Comparison of ENCODE assay signal across 12 cellular contexts in genomic region chr16:29743827-29744531, GRCh38. TPM values are rescaled to one million over a fixed set of nuclear protein-coding genes. Genes with fewer than 3 reads are reported as not detected.
DNase-seq lines count a peak whose midpoint lies in the region; ATAC-seq and TF ChIP-seq lines count a peak whose summit lies in the region.
"Had no signal": no experiment of that assay in that cellular context is flagged by ENCODE, and none has a peak within 500 bp of the region (broad histone marks: within the 10 kb centered on the region; RNA-seq: fewer than 3 reads in every experiment).

No MANE protein-coding gene starts in this region.

- peak overlapping the region; percentile 91 for H3K4me3 Mint-ChIP-seq in activated T-cell treated with anti-CD3 and anti-CD28 coated beads, Interleukin-2, amount 50 U/mL, for 4 hours
- peak overlapping the region; percentile 97 to 100 (median 98) for H3K4me3 Mint-ChIP-seq in immature natural killer cell
- H3K4me3 Mint-ChIP-seq in stimulated activated naive CD8-positive, alpha-beta T cell treated with anti-CD3 and anti-CD28 coated beads, Interleukin-15, amount 100 ng/mL, for 72 hours, result peak overlapping the region; percentile 97 to 98

- H3K4me1 ChIP-seq in Peyer's patch, result peaks cover 0 to 37% (median 21%) of the 10 kb centered on the region in 4 donors
- no peaks in the 10 kb centered on the region for H3K4me1 ChIP-seq in right atrium auricular region
- H3K4me1 ChIP-seq: left ventricle myocardium inferior had no signal

- no peaks in the 10 kb centered on the region for H3K27me3 Mint-ChIP-seq in activated T-cell treated with anti-CD3 and anti-CD28 coated beads, Interleukin-2, amount 50 U/mL, for 4 hours (ENCODE audit: low read depth)
- peaks cover 24 to 33% (median 32%) of the 10 kb centered on the region in 3 donors for H3K27me3 Mint-ChIP-seq in immature natural killer cell (ENCODE audit: low read depth in 3 of 3)
- H3K27me3 Mint-ChIP-seq in stimulated activated naive CD8-positive, alpha-beta T cell treated with anti-CD3 and anti-CD28 coated beads, Interleukin-15, amount 100 ng/mL, for 72 hours, result no peaks in the 10 kb centered on the region

- TF ChIP-seq POLR2A in Peyer's patch (IDR thresholded peaks at IDR 0.05), result no peak

- peak overlapping the region; percentile 91 to 100 (median 100) for H3K27ac Mint-ChIP-seq in immature natural killer cell
- H3K27ac Mint-ChIP-seq in stimulated activated naive CD8-positive, alpha-beta T cell treated with anti-CD3 and anti-CD28 coated beads, Interleukin-15, amount 100 ng/mL, for 72 hours, result peak overlapping the region in 1 of 2 donors; percentile 73

- H3K36me3 ChIP-seq in Peyer's patch (no peaks in the 10 kb centered on the region), right atrium auricular region (no peaks in the 10 kb centered on the region), WERI-Rb-1 (no peaks in the 10 kb centered on the region)
- H3K36me3 ChIP-seq: left ventricle myocardium inferior had no signal

- no peaks in the 10 kb centered on the region for H3K27me3 ChIP-seq in Peyer's patch
- no peaks in the 10 kb centered on the region for H3K27me3 ChIP-seq in right atrium auricular region
- no peaks in the 10 kb centered on the region for H3K27me3 ChIP-seq in WERI-Rb-1 (ENCODE audit: insufficient read depth, low read depth, severe bottlenecking)

- no peaks in the 10 kb centered on the region for H3K9me3 Mint-ChIP-seq in activated T-cell treated with anti-CD3 and anti-CD28 coated beads, Interleukin-2, amount 50 U/mL, for 4 hours
- H3K9me3 Mint-ChIP-seq in immature natural killer cell, result no peaks in the 10 kb centered on the region
- peaks cover 0 to 4% of the 10 kb centered on the region in 2 donors for H3K9me3 Mint-ChIP-seq in stimulated activated naive CD8-positive, alpha-beta T cell treated with anti-CD3 and anti-CD28 coated beads, Interleukin-15, amount 100 ng/mL, for 72 hours

- H3K4me1 Mint-ChIP-seq in activated T-cell treated with anti-CD3 and anti-CD28 coated beads, Interleukin-2, amount 50 U/mL, for 4 hours (ENCODE audit: low read depth), result peaks cover 86% of the 10 kb centered on the region
- H3K4me1 Mint-ChIP-seq in immature natural killer cell, result peaks cover 72 to 83% of the 10 kb centered on the region in 2 donors
- H3K4me1 Mint-ChIP-seq in stimulated activated naive CD8-positive, alpha-beta T cell treated with anti-CD3 and anti-CD28 coated beads, Interleukin-15, amount 100 ng/mL, for 72 hours, result peaks cover 80% of the 10 kb centered on the region

- H3K4me3 ChIP-seq in Peyer's patch (peak overlapping the region in 2 of 4 donors; percentile 55 to 66), right atrium auricular region (no peak overlapping the region), WERI-Rb-1 (ENCODE audit: low read depth, low read length) (no peak overlapping the region)

- DNase-seq in Peyer's patch, result peak in 1 of 3 donors; percentile 31
- DNase-seq in activated T-cell treated with anti-CD3 and anti-CD28 coated beads, Interleukin-2, amount 50 U/mL, for 4 hours, result no peak
- DNase-seq in immature natural killer cell, result peak; percentile 48 to 50 (median 50)
- DNase-seq in stimulated activated naive CD8-positive, alpha-beta T cell treated with anti-CD3 and anti-CD28 coated beads, Interleukin-15, amount 100 ng/mL, for 72 hours, result peak; percentile 39 to 65
- no peak for DNase-seq in right atrium auricular region (ENCODE audit: low spot score)
- no peak for DNase-seq in WERI-Rb-1
- DNase-seq in AG08395 (ENCODE audit: low spot score), result no peak
- DNase-seq: cerebellar nuclear complex, DMS153, left ventricle myocardium inferior had no signal

- H3K9me3 ChIP-seq in Peyer's patch (no peaks in the 10 kb centered on the region), right atrium auricular region (no peaks in the 10 kb centered on the region), WERI-Rb-1 (ENCODE audit: severe bottlenecking) (peaks cover 10% of the 10 kb centered on the region)

- ATAC-seq in activated T-cell treated with anti-CD3 and anti-CD28 coated beads, Interleukin-2, amount 50 U/mL, for 4 hours, result peak; percentile 13 to 29
- peak; percentile 41 for ATAC-seq in stimulated activated naive CD8-positive, alpha-beta T cell treated with anti-CD3 and anti-CD28 coated beads, Interleukin-15, amount 100 ng/mL, for 72 hours

- peak overlapping the region; percentile 2 to 92 (median 44) for H3K27ac ChIP-seq in Peyer's patch
- H3K27ac ChIP-seq in right atrium auricular region, result no peak overlapping the region
- no peak overlapping the region for H3K27ac ChIP-seq in WERI-Rb-1
- H3K27ac ChIP-seq: left ventricle myocardium inferior had no signal

- TF ChIP-seq CTCF in Peyer's patch (IDR thresholded peaks at IDR 0.05) (no peak), right atrium auricular region (IDR thresholded peaks at IDR 0.05) (no peak), WERI-Rb-1 (IDR thresholded peaks at IDR 0.05; ENCODE audit: low read depth, low read length) (no peak)

- H3K36me3 Mint-ChIP-seq in activated T-cell treated with anti-CD3 and anti-CD28 coated beads, Interleukin-2, amount 50 U/mL, for 4 hours (ENCODE audit: insufficient read depth), result peaks cover 25% of the 10 kb centered on the region
- H3K36me3 Mint-ChIP-seq in immature natural killer cell, result peaks cover 15 to 53% (median 15%) of the 10 kb centered on the region in 3 donors

RNA-seq across cellular contexts. Expression of gene C16orf54, which starts 1.8 kb away (rescaled TPM):
- total RNA-seq in Peyer's patch, result 1 to 10 TPM; 2.2 to 9.9 (median 3.6) TPM
- 1 to 10 TPM; 6.8 to 8.8 (median 7.2) TPM for total RNA-seq in activated T-cell treated with anti-CD3 and anti-CD28 coated beads, Interleukin-2, amount 50 U/mL, for 4 hours
- polyA plus RNA-seq in immature natural killer cell, result 10 to 100 TPM in 2 of 3 donors, 1 to 10 TPM in 1; 9.6 to 39.8 (median 21.9) TPM
- under 1 TPM; 0.52 to 0.90 TPM for total RNA-seq in right atrium auricular region
- total RNA-seq: RPMI7951 had no signal

RNA-seq across cellular contexts. Expression of gene ZG16, which starts 34.1 kb away (rescaled TPM):
- total RNA-seq in Peyer's patch (100 to 1,000 TPM in 3 of 4 donors, 1 to 10 TPM in 1; 9.9 to 585 (median 158) TPM), right atrium auricular region (not detected)
- under 1 TPM in 1 of 3 donors, not detected in 2; 0.05 TPM for total RNA-seq in activated T-cell treated with anti-CD3 and anti-CD28 coated beads, Interleukin-2, amount 50 U/mL, for 4 hours
- polyA plus RNA-seq in immature natural killer cell, result not detected
- total RNA-seq: left ventricle myocardium inferior, posterior vena cava, RPMI7951 had no signal

RNA-seq across cellular contexts. Expression of gene KIF22, which starts 46.6 kb away (rescaled TPM):
- total RNA-seq in Peyer's patch (100 to 1,000 TPM in 2 of 4 donors, 10 to 100 TPM in 2; 31.9 to 157 (median 72.8) TPM), right atrium auricular region (10 to 100 TPM; 10.1 to 17.1 TPM)
- total RNA-seq in activated T-cell treated with anti-CD3 and anti-CD28 coated beads, Interleukin-2, amount 50 U/mL, for 4 hours, result 10 to 100 TPM; 73.5 to 82.2 (median 79.7) TPM
- polyA plus RNA-seq in immature natural killer cell, result 10 to 100 TPM; 33.1 to 45.2 (median 33.3) TPM

Comparison
In these comparisons a context has a peak if more than half of its experiments do, and no peak if none do; other contexts are left out.
1. DNase-seq: peak in immature natural killer cell (3 of 3) and stimulated activated naive CD8-positive, alpha-beta T cell treated with anti-CD3 and anti-CD28 coated beads, Interleukin-15, amount 100 ng/mL, for 72 hours (2 of 2); none in activated T-cell treated with anti-CD3 and anti-CD28 coated beads, Interleukin-2, amount 50 U/mL, for 4 hours (single experiment), right atrium auricular region (single experiment), WERI-Rb-1 (single experiment) and AG08395 (single experiment).
2. H3K27ac ChIP-seq: peak in Peyer's patch (4 of 4); none in right atrium auricular region (0 of 2) and WERI-Rb-1 (single experiment).
3. RNA of gene ZG16, which starts 34.1 kb away (total RNA-seq): 9.9 to 585 TPM in Peyer's patch; 0.05 TPM in activated T-cell treated with anti-CD3 and anti-CD28 coated beads, Interleukin-2, amount 50 U/mL, for 4 hours and not detected in right atrium auricular region; every median in the first group is over 10 times any median in the second.
4. Peak in every context shown above with its lines, with median percentiles within 50 percentile points of each other: H3K4me3 Mint-ChIP-seq.